Comparison of ENCODE assay signal across 15 cellular contexts in genomic region chr3:192818126-192818525, GRCh38.
DNase-seq lines count a peak whose midpoint lies in the region; ATAC-seq and TF ChIP-seq lines count a peak whose summit lies in the region.
"Had no signal": no experiment of that assay in that cellular context is flagged by ENCODE, and none has a peak within 500 bp of the region (broad histone marks: within the 10 kb centered on the region; RNA-seq: fewer than 3 reads in every experiment).

No MANE protein-coding gene starts in this region.

- no peaks in the 10 kb centered on the region for H3K27me3 Mint-ChIP-seq in CD4-positive, CD25-positive, alpha-beta regulatory T cell
- no peaks in the 10 kb centered on the region for H3K27me3 Mint-ChIP-seq in activated CD4-positive, alpha-beta memory T cell treated with anti-CD3 and anti-CD28 coated beads for 36 hours

- no peak overlapping the region for H3K4me3 ChIP-seq in CD4-positive, CD25-positive, alpha-beta regulatory T cell (ENCODE audit: low read depth, low read length)
- H3K4me3 ChIP-seq in foreskin fibroblast (ENCODE audit: low read depth in 1 of 2, low read length in 2 of 2) = no peak overlapping the region
- no peak overlapping the region for H3K4me3 ChIP-seq in psoas muscle
- H3K4me3 ChIP-seq: BLaER1, gastrocnemius medialis, left lung, transverse colon had no signal

- ATAC-seq in CD4-positive, CD25-positive, alpha-beta regulatory T cell (ENCODE audit: low read depth in 2 of 2) = no peak
- no peak for ATAC-seq in psoas muscle

- H3K27ac Mint-ChIP-seq in CD4-positive, CD25-positive, alpha-beta regulatory T cell = peak overlapping the region in 2 of 3 donors; percentile 34 to 76
- peak overlapping the region; percentile 47 for H3K27ac Mint-ChIP-seq in activated CD4-positive, alpha-beta memory T cell treated with anti-CD3 and anti-CD28 coated beads for 36 hours

- no peak for TF ChIP-seq CTCF in foreskin fibroblast (IDR thresholded peaks at IDR 0.05; ENCODE audit: low read depth, low read length)
- no peak for TF ChIP-seq CTCF in psoas muscle (IDR thresholded peaks at IDR 0.05)

- peaks cover 9 to 11% (median 9%) of the 10 kb centered on the region in 4 donors for H3K4me1 Mint-ChIP-seq in CD4-positive, CD25-positive, alpha-beta regulatory T cell
- H3K4me1 Mint-ChIP-seq in activated CD4-positive, alpha-beta memory T cell treated with anti-CD3 and anti-CD28 coated beads for 36 hours (ENCODE audit: low read depth) = peaks cover 47% of the 10 kb centered on the region

- H3K36me3 ChIP-seq in CD4-positive, CD25-positive, alpha-beta regulatory T cell (ENCODE audit: control insufficient read depth, insufficient read depth, low read length) = no peaks in the 10 kb centered on the region
- no peaks in the 10 kb centered on the region for H3K36me3 ChIP-seq in psoas muscle (ENCODE audit: insufficient read depth in 1 of 2, low read depth in 1 of 2)
- H3K36me3 ChIP-seq: BLaER1, gastrocnemius medialis, left lung, transverse colon had no signal

- DNase-seq in CD4-positive, CD25-positive, alpha-beta regulatory T cell = no peak
- peak; percentile 29 for DNase-seq in Daoy (ENCODE audit: low read depth)
- no peak for DNase-seq in activated CD4-positive, alpha-beta memory T cell treated with anti-CD3 and anti-CD28 coated beads for 36 hours
- DNase-seq in foreskin fibroblast = peak; percentile 30 to 55
- no peak for DNase-seq in NCI-H446 (lab: John Stamatoyannopoulos, UW)
- no peak for DNase-seq in psoas muscle
- DNase-seq in NCI-H345 (lab: John Stamatoyannopoulos, UW) = no peak
- DNase-seq: activated CD4-positive, alpha-beta T cell treated with anti-CD3 and anti-CD28 coated beads for 4 hours; aorta; gastrocnemius medialis; left lung; stimulated activated CD4-positive, alpha-beta T cell treated with anti-CD3 and anti-CD28 coated beads, Interleukin-4, amount 100 ng/mL, for 24 hours; stimulated activated CD8-positive, alpha-beta memory T cell treated with anti-CD3 and anti-CD28 coated beads, Interleukin-4, amount 100 ng/mL, for 48 hours; transverse colon had no signal

- POLR2A ChIA-PET in activated CD4-positive, alpha-beta memory T cell treated with anti-CD3 and anti-CD28 coated beads for 36 hours (lab: Charles Lee) = interaction anchor here (1.4 to 2.7 kb wide), 4 partner anchors 33 to 100 kb away, joined by 3 to 14 read pairs (median 8); partner anchors contain the start of gene MB21D2

- no peaks in the 10 kb centered on the region for H3K9me3 ChIP-seq in CD4-positive, CD25-positive, alpha-beta regulatory T cell (ENCODE audit: control insufficient read depth in 2 of 2, low read length in 2 of 2)
- no peaks in the 10 kb centered on the region for H3K9me3 ChIP-seq in psoas muscle
- H3K9me3 ChIP-seq: BLaER1, gastrocnemius medialis, left lung, transverse colon had no signal

- 72 to 92% (median 90%) methylated on average over 1 of the region's 1 CpG for WGBS in psoas muscle, 3 donors

- intact Hi-C loops in activated CD4-positive, alpha-beta memory T cell treated with anti-CD3 and anti-CD28 coated beads for 36 hours (cut with micrococcal nuclease) = loop anchor here (1.0 to 2.0 kb wide), 3 partner anchors 19 to 755 kb away; no protein-coding TSS in a partner anchor
- intact Hi-C loops in psoas muscle (cut with DNase I) = loop anchor here (2.0 to 5.0 kb wide), 3 partner anchors 99 to 754 kb away; partner anchors contain the start of gene MB21D2 (in 2 of the 2)

- H3K4me1 ChIP-seq in CD4-positive, CD25-positive, alpha-beta regulatory T cell (ENCODE audit: control insufficient read depth, insufficient read depth, low read length, poor library complexity, severe bottlenecking) = peaks cover 7% of the 10 kb centered on the region
- H3K4me1 ChIP-seq in psoas muscle = no peaks in the 10 kb centered on the region
- H3K4me1 ChIP-seq: BLaER1 had no signal

- no peak overlapping the region for H3K4me3 Mint-ChIP-seq in CD4-positive, CD25-positive, alpha-beta regulatory T cell
- H3K4me3 Mint-ChIP-seq in activated CD4-positive, alpha-beta memory T cell treated with anti-CD3 and anti-CD28 coated beads for 36 hours = no peak overlapping the region

- CTCF ChIA-PET in activated CD4-positive, alpha-beta memory T cell treated with anti-CD3 and anti-CD28 coated beads for 36 hours (lab: Charles Lee) = interaction anchor here (0.5 to 8.3 kb wide), 7 partner anchors 24 to 754 kb away, joined by 3 to 203 read pairs (median 5); no protein-coding TSS in a partner anchor

- no peak overlapping the region for H3K27ac ChIP-seq in CD4-positive, CD25-positive, alpha-beta regulatory T cell (ENCODE audit: insufficient read depth, low read length, poor library complexity, severe bottlenecking)
- H3K27ac ChIP-seq in psoas muscle = no peak overlapping the region
- H3K27ac ChIP-seq: BLaER1, gastrocnemius medialis, left lung, transverse colon had no signal

- H3K36me3 Mint-ChIP-seq in CD4-positive, CD25-positive, alpha-beta regulatory T cell = no peaks in the 10 kb centered on the region
- no peaks in the 10 kb centered on the region for H3K36me3 Mint-ChIP-seq in activated CD4-positive, alpha-beta memory T cell treated with anti-CD3 and anti-CD28 coated beads for 36 hours

- H3K27me3 ChIP-seq in CD4-positive, CD25-positive, alpha-beta regulatory T cell (ENCODE audit: control insufficient read depth, insufficient read depth, low read length) = no peaks in the 10 kb centered on the region
- no peaks in the 10 kb centered on the region for H3K27me3 ChIP-seq in psoas muscle (ENCODE audit: insufficient read depth in 3 of 3, low read length in 2 of 3)
- H3K27me3 ChIP-seq: BLaER1, gastrocnemius medialis, left lung, transverse colon had no signal

- H3K9me3 Mint-ChIP-seq in CD4-positive, CD25-positive, alpha-beta regulatory T cell = peaks cover 0 to 2% (median 0%) of the 10 kb centered on the region in 7 donors
- no peaks in the 10 kb centered on the region for H3K9me3 Mint-ChIP-seq in activated CD4-positive, alpha-beta memory T cell treated with anti-CD3 and anti-CD28 coated beads for 36 hours

Comparison
In these comparisons a context has a peak if more than half of its experiments do, and no peak if none do; other contexts are left out.
1. DNase-seq: peak in Daoy (single experiment) and foreskin fibroblast (2 of 2); none in CD4-positive, CD25-positive, alpha-beta regulatory T cell (0 of 3), activated CD4-positive, alpha-beta memory T cell treated with anti-CD3 and anti-CD28 coated beads for 36 hours (single experiment), NCI-H446 (0 of 2), psoas muscle (0 of 2) and NCI-H345 (single experiment).